In genomic region chr6:53792973-53793317, GRCh38 we compare ENCODE assay signal across 2 cellular contexts.
TF ChIP-seq lines count a peak whose summit lies in the region.

No MANE protein-coding gene starts in this region.

TF ChIP-seq in endothelial cell of umbilical vein, 7 proteins besides CTCF, POLR2A, EP300 and RAD21:
- TF ChIP-seq MAX (IDR thresholded peaks at IDR 0.05; ENCODE audit: insufficient read depth, insufficient read length) = no peak
- no peak for TF ChIP-seq GATA2 (IDR thresholded peaks at IDR 0.05; ENCODE audit: insufficient read depth, insufficient read length, low read depth, low read length)
- TF ChIP-seq FOS (IDR thresholded peaks at IDR 0.05; ENCODE audit: borderline replicate concordance, insufficient read depth, low read length) = no peak
- TF ChIP-seq EZH2 (IDR thresholded peaks at IDR 0.05; ENCODE audit: borderline replicate concordance, low read depth, low read length, severe bottlenecking) = no peak
- no peak for TF ChIP-seq JUN (IDR thresholded peaks at IDR 0.05; ENCODE audit: borderline replicate concordance, insufficient read depth, insufficient read length, low read depth)
- TF ChIP-seq MYC (IDR thresholded peaks at IDR 0.05; ENCODE audit: low read depth, low read length) = no peak
- TF ChIP-seq POLR2AphosphoS5 (IDR thresholded peaks at IDR 0.05; ENCODE audit: insufficient read depth, low read depth, low read length) = no peak

TF ChIP-seq in HEK293T, 16 proteins besides CTCF, POLR2A, EP300 and RAD21 (continued from another document):
- no peak for TF ChIP-seq FOXA1 (IDR thresholded peaks at IDR 0.05)
- no peak for TF ChIP-seq BHLHE40 (IDR thresholded peaks at IDR 0.05; ENCODE audit: borderline replicate concordance)
- TF ChIP-seq SP1 (IDR thresholded peaks at IDR 0.05) = no peak
- TF ChIP-seq HDGF (IDR thresholded peaks at IDR 0.05; ENCODE audit: borderline replicate concordance) = no peak
- no peak for TF ChIP-seq ELF4 (IDR thresholded peaks at IDR 0.05)
- no peak for TF ChIP-seq PKNOX1 (IDR thresholded peaks at IDR 0.05)
- TF ChIP-seq SUZ12 (IDR thresholded peaks at IDR 0.05) = no peak
- no peak for TF ChIP-seq L3MBTL2 (conservative IDR thresholded peaks at IDR 0.05)
- no peak for TF ChIP-seq NFRKB (IDR thresholded peaks at IDR 0.05)
- TF ChIP-seq FOXK2 (IDR thresholded peaks at IDR 0.05) = no peak
- TF ChIP-seq TARDBP (IDR thresholded peaks at IDR 0.05) = no peak
- no peak for TF ChIP-seq ARNT (IDR thresholded peaks at IDR 0.05)
- no peak for TF ChIP-seq CTBP1 (IDR thresholded peaks at IDR 0.05; ENCODE audit: borderline replicate concordance)
